In the genomic region with DNA sequence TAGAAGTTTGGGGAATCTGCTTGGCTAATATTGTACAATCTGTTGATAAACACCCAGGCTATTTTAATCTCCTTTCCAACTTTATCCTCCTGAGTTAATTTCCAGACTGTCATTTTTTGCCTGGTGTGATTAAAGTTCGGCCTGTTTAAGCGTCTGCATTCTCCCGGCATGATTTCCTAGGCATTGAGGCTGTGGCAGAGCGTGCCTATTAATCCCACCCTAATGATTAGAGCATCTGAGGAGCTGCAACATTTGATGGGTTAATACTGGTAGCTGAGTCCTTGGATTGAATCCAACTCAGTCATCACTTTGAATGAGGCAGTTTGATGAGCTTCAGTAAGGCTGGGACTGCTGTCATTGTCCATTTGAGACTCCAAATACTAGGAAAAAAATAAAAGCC, we compare ENCODE assay signal across 2 cellular contexts.
TF ChIP-seq lines count a peak whose summit lies in the region.

No MANE protein-coding gene starts in this region.

TF ChIP-seq in SK-N-SH treated with all-trans-retinoic acid at 6 μM for 48 hours, 23 proteins besides CTCF, POLR2A, EP300 and RAD21:
- TF ChIP-seq ZNF8 (CRISPR knock-in tag; IDR thresholded peaks at IDR 0.05) (no peak), ARNTL (CRISPR knock-in tag; IDR thresholded peaks at IDR 0.05; ENCODE audit: borderline replicate concordance, low read depth) (no peak), TCF4 (CRISPR knock-in tag; IDR thresholded peaks at IDR 0.05; ENCODE audit: borderline replicate concordance) (no peak), OSR1 (CRISPR knock-in tag; IDR thresholded peaks at IDR 0.05) (no peak), ZNF565 (CRISPR knock-in tag; conservative IDR thresholded peaks at IDR 0.05; ENCODE audit: low read depth) (no peak), ZNF70 (CRISPR knock-in tag; IDR thresholded peaks at IDR 0.05) (no peak), ISL1 (CRISPR knock-in tag; IDR thresholded peaks at IDR 0.05) (no peak), GLIS3 (CRISPR knock-in tag; IDR thresholded peaks at IDR 0.05) (no peak), PPARA (CRISPR knock-in tag; IDR thresholded peaks at IDR 0.05; ENCODE audit: borderline replicate concordance) (no peak)
- TF ChIP-seq, protein P1, sequence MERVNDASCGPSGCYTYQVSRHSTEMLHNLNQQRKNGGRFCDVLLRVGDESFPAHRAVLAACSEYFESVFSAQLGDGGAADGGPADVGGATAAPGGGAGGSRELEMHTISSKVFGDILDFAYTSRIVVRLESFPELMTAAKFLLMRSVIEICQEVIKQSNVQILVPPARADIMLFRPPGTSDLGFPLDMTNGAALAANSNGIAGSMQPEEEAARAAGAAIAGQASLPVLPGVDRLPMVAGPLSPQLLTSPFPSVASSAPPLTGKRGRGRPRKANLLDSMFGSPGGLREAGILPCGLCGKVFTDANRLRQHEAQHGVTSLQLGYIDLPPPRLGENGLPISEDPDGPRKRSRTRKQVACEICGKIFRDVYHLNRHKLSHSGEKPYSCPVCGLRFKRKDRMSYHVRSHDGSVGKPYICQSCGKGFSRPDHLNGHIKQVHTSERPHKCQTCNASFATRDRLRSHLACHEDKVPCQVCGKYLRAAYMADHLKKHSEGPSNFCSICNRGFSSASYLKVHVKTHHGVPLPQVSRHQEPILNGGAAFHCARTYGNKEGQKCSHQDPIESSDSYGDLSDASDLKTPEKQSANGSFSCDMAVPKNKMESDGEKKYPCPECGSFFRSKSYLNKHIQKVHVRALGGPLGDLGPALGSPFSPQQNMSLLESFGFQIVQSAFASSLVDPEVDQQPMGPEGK (CRISPR knock-in tag; IDR thresholded peaks at IDR 0.05; ENCODE audit: borderline replicate concordance) = no peak
- TF ChIP-seq, protein P2, sequence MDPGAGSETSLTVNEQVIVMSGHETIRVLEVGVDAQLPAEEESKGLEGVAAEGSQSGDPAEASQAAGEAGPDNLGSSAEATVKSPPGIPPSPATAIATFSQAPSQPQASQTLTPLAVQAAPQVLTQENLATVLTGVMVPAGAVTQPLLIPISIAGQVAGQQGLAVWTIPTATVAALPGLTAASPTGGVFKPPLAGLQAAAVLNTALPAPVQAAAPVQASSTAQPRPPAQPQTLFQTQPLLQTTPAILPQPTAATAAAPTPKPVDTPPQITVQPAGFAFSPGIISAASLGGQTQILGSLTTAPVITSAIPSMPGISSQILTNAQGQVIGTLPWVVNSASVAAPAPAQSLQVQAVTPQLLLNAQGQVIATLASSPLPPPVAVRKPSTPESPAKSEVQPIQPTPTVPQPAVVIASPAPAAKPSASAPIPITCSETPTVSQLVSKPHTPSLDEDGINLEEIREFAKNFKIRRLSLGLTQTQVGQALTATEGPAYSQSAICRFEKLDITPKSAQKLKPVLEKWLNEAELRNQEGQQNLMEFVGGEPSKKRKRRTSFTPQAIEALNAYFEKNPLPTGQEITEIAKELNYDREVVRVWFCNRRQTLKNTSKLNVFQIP (CRISPR knock-in tag; IDR thresholded peaks at IDR 0.05; ENCODE audit: borderline replicate concordance, low read depth) = no peak
- TF ChIP-seq, protein P3, sequence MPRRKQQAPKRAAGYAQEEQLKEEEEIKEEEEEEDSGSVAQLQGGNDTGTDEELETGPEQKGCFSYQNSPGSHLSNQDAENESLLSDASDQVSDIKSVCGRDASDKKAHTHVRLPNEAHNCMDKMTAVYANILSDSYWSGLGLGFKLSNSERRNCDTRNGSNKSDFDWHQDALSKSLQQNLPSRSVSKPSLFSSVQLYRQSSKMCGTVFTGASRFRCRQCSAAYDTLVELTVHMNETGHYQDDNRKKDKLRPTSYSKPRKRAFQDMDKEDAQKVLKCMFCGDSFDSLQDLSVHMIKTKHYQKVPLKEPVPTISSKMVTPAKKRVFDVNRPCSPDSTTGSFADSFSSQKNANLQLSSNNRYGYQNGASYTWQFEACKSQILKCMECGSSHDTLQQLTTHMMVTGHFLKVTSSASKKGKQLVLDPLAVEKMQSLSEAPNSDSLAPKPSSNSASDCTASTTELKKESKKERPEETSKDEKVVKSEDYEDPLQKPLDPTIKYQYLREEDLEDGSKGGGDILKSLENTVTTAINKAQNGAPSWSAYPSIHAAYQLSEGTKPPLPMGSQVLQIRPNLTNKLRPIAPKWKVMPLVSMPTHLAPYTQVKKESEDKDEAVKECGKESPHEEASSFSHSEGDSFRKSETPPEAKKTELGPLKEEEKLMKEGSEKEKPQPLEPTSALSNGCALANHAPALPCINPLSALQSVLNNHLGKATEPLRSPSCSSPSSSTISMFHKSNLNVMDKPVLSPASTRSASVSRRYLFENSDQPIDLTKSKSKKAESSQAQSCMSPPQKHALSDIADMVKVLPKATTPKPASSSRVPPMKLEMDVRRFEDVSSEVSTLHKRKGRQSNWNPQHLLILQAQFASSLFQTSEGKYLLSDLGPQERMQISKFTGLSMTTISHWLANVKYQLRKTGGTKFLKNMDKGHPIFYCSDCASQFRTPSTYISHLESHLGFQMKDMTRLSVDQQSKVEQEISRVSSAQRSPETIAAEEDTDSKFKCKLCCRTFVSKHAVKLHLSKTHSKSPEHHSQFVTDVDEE (CRISPR knock-in tag; IDR thresholded peaks at IDR 0.05) = no peak

TF ChIP-seq in SK-N-SH, 30 proteins besides CTCF, POLR2A, EP300 and RAD21:
- TF ChIP-seq RXRA (IDR thresholded peaks at IDR 0.05; ENCODE audit: borderline replicate concordance, low read depth) = no peak
- TF ChIP-seq TAF1 (IDR thresholded peaks at IDR 0.05; ENCODE audit: borderline replicate concordance, low read depth, low read length) = no peak
